Comparison of ENCODE assay signal across 19 cellular contexts in genomic region chr14:58954874-58955273, GRCh38.
A peak's percentile ranks its signal among the peaks of the same experiment; 100 is the strongest.
DNase-seq lines count a peak whose midpoint lies in the region; ATAC-seq and TF ChIP-seq lines count a peak whose summit lies in the region.
"Had no signal": no experiment of that assay in that cellular context is flagged by ENCODE, and none has a peak within 500 bp of the region (broad histone marks: within the 10 kb centered on the region; RNA-seq: fewer than 3 reads in every experiment).

No MANE protein-coding gene starts in this region.

- TF ChIP-seq CTCF in endodermal cell (conservative IDR thresholded peaks at IDR 0.05) (no peak), thyroid gland (IDR thresholded peaks at IDR 0.05) (no peak)

- peaks cover 17% of the 10 kb centered on the region for H3K9me3 ChIP-seq in endodermal cell (ENCODE audit: control insufficient read depth, low read length)
- H3K9me3 ChIP-seq in thyroid gland, result no peaks in the 10 kb centered on the region
- H3K9me3 ChIP-seq: SJSA1 had no signal

- H3K27me3 ChIP-seq in endodermal cell (ENCODE audit: control insufficient read depth, insufficient read depth, low read length, poor library complexity, severe bottlenecking) (no peaks in the 10 kb centered on the region), thyroid gland (no peaks in the 10 kb centered on the region)
- H3K27me3 ChIP-seq: gastroesophageal sphincter, right atrium auricular region, SJSA1 had no signal

- no peak overlapping the region for H3K9ac ChIP-seq in endodermal cell (ENCODE audit: extremely low read depth, low read length, poor library complexity, severe bottlenecking)

- WGBS in endodermal cell (ENCODE audit: insufficient coverage in 1 of 2, insufficient read length in 1 of 2), 2 experiments, result 53 to 86% methylated on average over 1 of the region's 1 CpG
- 18 to 28% methylated on average over 1 of the region's 1 CpG for WGBS in thyroid gland, 2 donors

- intact Hi-C loops in thyroid gland (cut with DNase I), result no loop called here

- ATAC-seq in GM21723 (IDR thresholded peaks at IDR 0.05; ENCODE audit: unreplicated experiment), result peak; percentile 47
- peak; percentile 54 for ATAC-seq in HG03432 (IDR thresholded peaks at IDR 0.05; ENCODE audit: unreplicated experiment)
- ATAC-seq: activated T-helper 17 cell treated with anti-CD3 and anti-CD28 coated beads, Interleukin-2, amount 50 U/mL, for 72 hours; gastroesophageal sphincter; HCT116 had no signal

- peaks cover 8% of the 10 kb centered on the region for H3K27me3 Mint-ChIP-seq in endodermal cell (ENCODE audit: insufficient read depth)

- H3K4me3 ChIP-seq in endodermal cell (ENCODE audit: low read length) (no peak overlapping the region), thyroid gland (replicated peaks in 1 of 3) (no peak overlapping the region)
- H3K4me3 ChIP-seq: gastroesophageal sphincter, lung, right atrium auricular region, SJSA1 had no signal

- H3K36me3 ChIP-seq in endodermal cell (ENCODE audit: control insufficient read depth, insufficient read depth, low read length) (no peaks in the 10 kb centered on the region), thyroid gland (no peaks in the 10 kb centered on the region)
- H3K36me3 ChIP-seq: gastroesophageal sphincter, right atrium auricular region, SJSA1 had no signal

- H3K27ac ChIP-seq in endodermal cell (ENCODE audit: low read depth, low read length) (peak overlapping the region; percentile 30), thyroid gland (no peak overlapping the region)
- H3K27ac ChIP-seq: gastroesophageal sphincter, right atrium auricular region, SJSA1 had no signal

- H3K27ac Mint-ChIP-seq in endodermal cell, result no peak overlapping the region
- H3K27ac Mint-ChIP-seq: activated CD4-positive, alpha-beta T cell treated with anti-CD3 and anti-CD28 coated beads, Interleukin-2, amount 10 ng/mL, durations not matched to agents 7 days and 5 days; activated T-helper 17 cell treated with anti-CD3 and anti-CD28 coated beads, Interleukin-2, amount 50 U/mL, for 72 hours had no signal

- DNase-seq in endodermal cell, result no peak
- DNase-seq in effector CD8-positive, alpha-beta T cell (lab: John Stamatoyannopoulos, UW), result no peak
- DNase-seq in thyroid gland, result no peak
- DNase-seq in cerebellum (ENCODE audit: low spot score), result no peak
- no peak for DNase-seq in activated CD8-positive, alpha-beta memory T cell treated with anti-CD3 and anti-CD28 coated beads, Interleukin-2, amount 50 U/mL, for 4 hours
- DNase-seq: activated CD4-positive, alpha-beta T cell treated with anti-CD3 and anti-CD28 coated beads, Interleukin-2, amount 10 ng/mL, durations not matched to agents 7 days and 5 days; NCI-H187 treated with DMSO at 0.1 percent for 48 hours; NCI-H510A treated with DMSO at 0.1 percent for 48 hours; stimulated activated CD4-positive, alpha-beta T cell treated with anti-CD3 and anti-CD28 coated beads, Interleukin-2, amount 100 ng/mL, for 24 hours; T1000 had no signal

- H3K4me1 Mint-ChIP-seq in endodermal cell, result peaks cover 23% of the 10 kb centered on the region
- H3K4me1 Mint-ChIP-seq: activated T-helper 17 cell treated with anti-CD3 and anti-CD28 coated beads, Interleukin-2, amount 50 U/mL, for 72 hours had no signal

- peaks cover 7% of the 10 kb centered on the region for H3K9me3 Mint-ChIP-seq in endodermal cell
- H3K9me3 Mint-ChIP-seq: activated CD4-positive, alpha-beta T cell treated with anti-CD3 and anti-CD28 coated beads, Interleukin-2, amount 10 ng/mL, durations not matched to agents 7 days and 5 days had no signal

- no peaks in the 10 kb centered on the region for H3K36me3 Mint-ChIP-seq in endodermal cell (ENCODE audit: low read depth)

- H3K4me1 ChIP-seq in endodermal cell (ENCODE audit: control insufficient read depth, insufficient read depth, low read length), result peaks cover 6% of the 10 kb centered on the region
- H3K4me1 ChIP-seq in thyroid gland, result no peaks in the 10 kb centered on the region
- H3K4me1 ChIP-seq: SJSA1 had no signal

- no peak overlapping the region for H3K4me3 Mint-ChIP-seq in endodermal cell
- H3K4me3 Mint-ChIP-seq: activated CD4-positive, alpha-beta T cell treated with anti-CD3 and anti-CD28 coated beads, Interleukin-2, amount 10 ng/mL, durations not matched to agents 7 days and 5 days; activated T-helper 17 cell treated with anti-CD3 and anti-CD28 coated beads, Interleukin-2, amount 50 U/mL, for 72 hours; neural crest cell had no signal

- no peak for TF ChIP-seq POLR2A in thyroid gland (IDR thresholded peaks at IDR 0.05)
